14 cellular contexts compared by ENCODE assay signal in genomic region chr14:80364816-80365215, GRCh38.
DNase-seq lines count a peak whose midpoint lies in the region; ATAC-seq and TF ChIP-seq lines count a peak whose summit lies in the region.
"Had no signal": no experiment of that assay in that cellular context is flagged by ENCODE, and none has a peak within 500 bp of the region (broad histone marks: within the 10 kb centered on the region; RNA-seq: fewer than 3 reads in every experiment).

No MANE protein-coding gene starts in this region.

- H3K4me1 ChIP-seq in mammary epithelial cell (ENCODE audit: insufficient read depth, low read length) (no peaks in the 10 kb centered on the region), GM23248 (ENCODE audit: insufficient read depth) (no peaks in the 10 kb centered on the region), mesendoderm (ENCODE audit: control insufficient read depth, low read depth, low read length) (no peaks in the 10 kb centered on the region), trophoblast cell (ENCODE audit: control insufficient read depth in 1 of 2, insufficient read depth in 2 of 2, low read length in 2 of 2) (peaks cover 0 to 2% of the 10 kb centered on the region in 2 experiments)
- H3K4me1 ChIP-seq: HAP-1 had no signal

- no peak overlapping the region for H3K4me3 ChIP-seq in mammary epithelial cell (replicated peaks in 1 of 3; ENCODE audit: insufficient read depth in 1 of 3, low read depth in 2 of 3, low read length in 3 of 3)
- no peak overlapping the region for H3K4me3 ChIP-seq in GM23248
- no peak overlapping the region for H3K4me3 ChIP-seq in mesendoderm (ENCODE audit: low read length)
- no peak overlapping the region for H3K4me3 ChIP-seq in trophoblast cell (ENCODE audit: low read depth, low read length)
- H3K4me3 ChIP-seq: HAP-1 had no signal

- H2AFZ ChIP-seq in mammary epithelial cell (ENCODE audit: low read depth, low read length) (no peak overlapping the region), GM23248 (0 out of 2 replicates have a peak overlapping the region, but pooled peaks have one; percentile 8), trophoblast cell (ENCODE audit: insufficient read depth, low read length, poor library complexity) (no peak overlapping the region)

- no peaks in the 10 kb centered on the region for H3K9me2 ChIP-seq in GM23248 (ENCODE audit: insufficient read depth)

- H2BK12ac ChIP-seq in trophoblast cell (ENCODE audit: low read length) = no peak overlapping the region

- H2AK5ac ChIP-seq in mesendoderm (ENCODE audit: low read length) (no peak overlapping the region), trophoblast cell (ENCODE audit: low read length) (no peak overlapping the region)

- H3K27ac ChIP-seq in mammary epithelial cell (ENCODE audit: insufficient read depth, low read depth, low read length) (no peak overlapping the region), GM23248 (no peak overlapping the region), mesendoderm (ENCODE audit: low read depth, low read length) (no peak overlapping the region), trophoblast cell (ENCODE audit: low read depth, low read length) (peak overlapping the region; percentile 78)

- H4K20me1 ChIP-seq in mammary epithelial cell (ENCODE audit: insufficient read depth, low read length) = no peaks in the 10 kb centered on the region
- H4K20me1 ChIP-seq in GM23248 (ENCODE audit: insufficient read depth) = no peaks in the 10 kb centered on the region

- H3K56ac ChIP-seq in mesendoderm (ENCODE audit: low read length) = no peak overlapping the region

- H3K4me2 ChIP-seq in mammary epithelial cell (ENCODE audit: insufficient read depth, low read depth, low read length) (no peak overlapping the region), GM23248 (ENCODE audit: unreplicated experiment) (no peak overlapping the region), mesendoderm (ENCODE audit: low read length) (no peak overlapping the region), trophoblast cell (ENCODE audit: low read length) (no peak overlapping the region)

- H4K8ac ChIP-seq in mesendoderm (ENCODE audit: low read depth, low read length) (no peak overlapping the region), trophoblast cell (ENCODE audit: low read depth, low read length) (no peak overlapping the region)

- no peak for ATAC-seq in GM21825 (IDR thresholded peaks at IDR 0.05; ENCODE audit: unreplicated experiment)

- H3K36me3 ChIP-seq in mammary epithelial cell (ENCODE audit: insufficient read depth, low read length) = no peaks in the 10 kb centered on the region
- no peaks in the 10 kb centered on the region for H3K36me3 ChIP-seq in GM23248 (ENCODE audit: low read depth)
- no peaks in the 10 kb centered on the region for H3K36me3 ChIP-seq in mesendoderm (ENCODE audit: control insufficient read depth, insufficient read depth, low read length)
- H3K36me3 ChIP-seq in trophoblast cell (ENCODE audit: control insufficient read depth in 1 of 2, insufficient read depth in 2 of 2, low read length in 2 of 2) = peaks cover 0 to 1% of the 10 kb centered on the region in 2 experiments
- H3K36me3 ChIP-seq: HAP-1 had no signal

- peak overlapping the region; percentile 55 for H3K27ac Mint-ChIP-seq in MCF 10A (ENCODE audit: low read depth, unreplicated experiment)
- H3K27ac Mint-ChIP-seq: CD4-positive, alpha-beta memory T cell; HFFc6 had no signal

- no peaks in the 10 kb centered on the region for H3K4me1 Mint-ChIP-seq in MCF 10A (ENCODE audit: insufficient read depth, unreplicated experiment)
- H3K4me1 Mint-ChIP-seq: CD4-positive, alpha-beta memory T cell had no signal

- no peaks in the 10 kb centered on the region for H3F3A ChIP-seq in GM23248 (ENCODE audit: insufficient read depth)

- no peak overlapping the region for H3K4me3 Mint-ChIP-seq in MCF 10A (ENCODE audit: unreplicated experiment)
- H3K4me3 Mint-ChIP-seq: CD4-positive, alpha-beta memory T cell; HFFc6 had no signal

- H4K91ac ChIP-seq in trophoblast cell (ENCODE audit: low read depth, low read length) = no peak overlapping the region

- intact Hi-C loops in MCF 10A (cut with micrococcal nuclease) = loop anchor here (1.0 to 2.0 kb wide), 2 partner anchors 152 to 309 kb away; no protein-coding TSS in a partner anchor
- intact Hi-C loops in mammary epithelial cell (cut with micrococcal nuclease) = loop anchor here (1.0 to 10.0 kb wide), 3 partner anchors 222 to 490 kb away; no protein-coding TSS in a partner anchor

- whole genome bisulfite sequencing in mammary epithelial cell (ENCODE audit: low coverage, missing lambda C conversion rate) = 100% methylated on average over 2 of the region's 2 CpGs
- 78 to 80% methylated on average over 2 of the region's 2 CpGs for WGBS in GM23248 (ENCODE audit: low coverage in 1 of 2, low lambda C conversion rate in 2 of 2, missing lambda C conversion rate in 2 of 2), 2 experiments
- no CpG with 5 or more reads among the region's 2 CpGs for WGBS in mesendoderm (ENCODE audit: extremely low coverage, insufficient coverage, low lambda C conversion rate)
- no CpG with 5 or more reads among the region's 2 CpGs for WGBS in trophoblast cell (ENCODE audit: extremely low coverage, insufficient coverage, insufficient read length)

- POLR2A ChIA-PET in MCF 10A (lab: Yijun Ruan, JAX) = no interaction called here

- in situ Hi-C loops in mammary epithelial cell (cut with MboI; ENCODE audit: low sequenced_read_pairs in 2 of 2) (loop anchor here in 1 of 2 donors (25.0 kb wide), 1 partner anchor 303 kb away; no protein-coding TSS in a partner anchor), GM23248 (cut with MboI) (no loop called here)

- no peaks in the 10 kb centered on the region for H3K9me3 ChIP-seq in mammary epithelial cell (replicated peaks; ENCODE audit: insufficient read depth, low read length)
- H3K9me3 ChIP-seq in GM23248 (ENCODE audit: low read depth) = no peaks in the 10 kb centered on the region
- H3K9me3 ChIP-seq in trophoblast cell (ENCODE audit: insufficient read depth, low read depth, low read length) = no peaks in the 10 kb centered on the region
- H3K9me3 ChIP-seq: HAP-1 had no signal

- H3K9ac ChIP-seq in mammary epithelial cell (ENCODE audit: insufficient read depth, low read length) = no peak overlapping the region
- no peak overlapping the region for H3K9ac ChIP-seq in GM23248
- H3K9ac ChIP-seq in mesendoderm (ENCODE audit: low read length) = no peak overlapping the region
- H3K9ac ChIP-seq in trophoblast cell (ENCODE audit: low read length) = no peak overlapping the region

- CTCF ChIA-PET in MCF 10A (lab: Yijun Ruan, JAX) (interaction anchor here (0.6 to 2.1 kb wide), 9 partner anchors 9 to 485 kb away, joined by 3 to 10 read pairs (median 4); no protein-coding TSS in a partner anchor), mammary epithelial cell (lab: Charles Lee; ENCODE audit: low non-redundant PET) (no interaction called here)

- no peaks in the 10 kb centered on the region for H3K36me3 Mint-ChIP-seq in MCF 10A (ENCODE audit: insufficient read depth, unreplicated experiment)
- H3K36me3 Mint-ChIP-seq: CD4-positive, alpha-beta memory T cell had no signal

- H2BK5ac ChIP-seq in mesendoderm (ENCODE audit: low read length) (no peak overlapping the region), trophoblast cell (ENCODE audit: low read depth, low read length, poor library complexity) (no peak overlapping the region)

- no TSS peak for BruUV-seq in MCF 10A (replicated peaks; lab: Mats Ljungman, UMichigan)
- no TSS peak for BruUV-seq in mammary epithelial cell (replicated peaks; lab: Mats Ljungman, UMichigan)

- no peak overlapping the region for H3K18ac ChIP-seq in mesendoderm (ENCODE audit: low read length)
- no peak overlapping the region for H3K18ac ChIP-seq in trophoblast cell (ENCODE audit: low read length)

- no peak overlapping the region for H2BK120ac ChIP-seq in mesendoderm (ENCODE audit: low read depth, low read length)
- no peak overlapping the region for H2BK120ac ChIP-seq in trophoblast cell (ENCODE audit: insufficient read depth, low read length, poor library complexity)

- no peak overlapping the region for H4K12ac ChIP-seq in trophoblast cell (ENCODE audit: low read depth, low read length)

- no peak overlapping the region for H4K5ac ChIP-seq in mesendoderm (ENCODE audit: low read length)

- dilution Hi-C loops in mammary epithelial cell (cut with HindIII; ENCODE audit: low sequenced_read_pairs) = no loop called here

- H3K9me3 Mint-ChIP-seq in MCF 10A (ENCODE audit: unreplicated experiment) = no peaks in the 10 kb centered on the region
- H3K9me3 Mint-ChIP-seq: HFFc6 had no signal

- no peak overlapping the region for H3K4ac ChIP-seq in mesendoderm (ENCODE audit: low read depth, low read length)
- no peak overlapping the region for H3K4ac ChIP-seq in trophoblast cell (ENCODE audit: low read depth, low read length)

- DNase-seq in MCF 10A (ENCODE audit: unreplicated experiment) (no peak), mammary epithelial cell (no peak), GM23248 (no peak), mesendoderm (peak; percentile 65), trophoblast cell (peak in 1 of 2 donors; percentile 70), 8988T (no peak)
- DNase-seq: C1 segment of cervical spinal cord; CD4-positive, alpha-beta memory T cell; DMS153; DND-41; GOT3 had no signal

- no peak for TF ChIP-seq CTCF in MCF 10A (IDR thresholded peaks at IDR 0.05; ENCODE audit: unreplicated experiment)
- no peak for TF ChIP-seq CTCF in mammary epithelial cell (conservative IDR thresholded peaks at IDR 0.05 in 1 of 2, IDR thresholded peaks at IDR 0.05 in 1 of 2; ENCODE audit: extremely low read depth in 1 of 2, insufficient read depth in 1 of 2, low read depth in 1 of 2, low read length in 2 of 2)

- no peak overlapping the region for H2BK15ac ChIP-seq in mesendoderm (replicated peaks; ENCODE audit: low read depth)

- no peak overlapping the region for H3K14ac ChIP-seq in trophoblast cell (ENCODE audit: low read length)

- H3K79me2 ChIP-seq in mammary epithelial cell (ENCODE audit: insufficient read depth, low read length) (no peaks in the 10 kb centered on the region), GM23248 (ENCODE audit: insufficient read depth) (no peaks in the 10 kb centered on the region), mesendoderm (ENCODE audit: control insufficient read depth, insufficient read depth, low read length) (no peaks in the 10 kb centered on the region), trophoblast cell (ENCODE audit: control insufficient read depth, insufficient read depth, low read length, poor library complexity) (no peaks in the 10 kb centered on the region)

- H3K27me3 ChIP-seq in mammary epithelial cell (ENCODE audit: insufficient read depth, low read length) = no peaks in the 10 kb centered on the region
- no peaks in the 10 kb centered on the region for H3K27me3 ChIP-seq in GM23248 (replicated peaks; ENCODE audit: insufficient read depth)
- no peaks in the 10 kb centered on the region for H3K27me3 ChIP-seq in mesendoderm (ENCODE audit: insufficient read depth, low read length, poor library complexity)
- H3K27me3 ChIP-seq in trophoblast cell (ENCODE audit: insufficient read depth, low read length) = no peaks in the 10 kb centered on the region

- no peak overlapping the region for H3K23ac ChIP-seq in mesendoderm (ENCODE audit: low read length)
- H3K23ac ChIP-seq in trophoblast cell (ENCODE audit: low read length) = no peak overlapping the region

- no peaks in the 10 kb centered on the region for H3K27me3 Mint-ChIP-seq in MCF 10A (ENCODE audit: insufficient read depth, unreplicated experiment)
- H3K27me3 Mint-ChIP-seq: CD4-positive, alpha-beta memory T cell had no signal

- H3K79me1 ChIP-seq in mesendoderm (ENCODE audit: low read length) (no peaks in the 10 kb centered on the region), trophoblast cell (ENCODE audit: low read length) (peaks cover 4% of the 10 kb centered on the region)
